In genomic region chr14:37595809-37596595, GRCh38 we compare ENCODE assay signal across 1 cellular context.
TF ChIP-seq lines count a peak whose summit lies in the region.

No MANE protein-coding gene starts in this region.

TF ChIP-seq in HepG2, 621 proteins besides CTCF, POLR2A, EP300 and RAD21 (continued from another document and continues in another):
- TF ChIP-seq, protein P1, sequence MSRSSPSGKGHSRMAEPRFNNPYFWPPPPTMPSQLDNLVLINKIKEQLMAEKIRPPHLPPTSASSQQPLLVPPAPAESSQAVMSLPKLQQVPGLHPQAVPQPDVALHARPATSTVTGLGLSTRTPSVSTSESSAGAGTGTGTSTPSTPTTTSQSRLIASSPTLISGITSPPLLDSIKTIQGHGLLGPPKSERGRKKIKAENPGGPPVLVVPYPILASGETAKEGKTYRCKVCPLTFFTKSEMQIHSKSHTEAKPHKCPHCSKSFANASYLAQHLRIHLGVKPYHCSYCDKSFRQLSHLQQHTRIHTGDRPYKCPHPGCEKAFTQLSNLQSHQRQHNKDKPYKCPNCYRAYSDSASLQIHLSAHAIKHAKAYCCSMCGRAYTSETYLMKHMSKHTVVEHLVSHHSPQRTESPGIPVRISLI (CRISPR knock-in tag; IDR thresholded peaks at IDR 0.05; ENCODE audit: borderline replicate concordance): peak; percentile 93
- no peak for TF ChIP-seq ZNF780A (CRISPR knock-in tag; IDR thresholded peaks at IDR 0.05)
- no peak; the same call in 1 of the 2 replicates for TF ChIP-seq CHCHD3 (CRISPR knock-in tag; IDR thresholded peaks at IDR 0.05)
- TF ChIP-seq TCF7L2 (IDR thresholded peaks at IDR 0.05; ENCODE audit: low read depth, low read length): no peak
- TF ChIP-seq KLF13 (CRISPR knock-in tag; IDR thresholded peaks at IDR 0.05): 0 out of 2 replicates have a peak, but pooled peaks have one; percentile 67
- TF ChIP-seq DR1 (CRISPR knock-in tag; IDR thresholded peaks at IDR 0.05): peak; percentile 62; the same call in 1 of the 2 replicates
- peak; percentile 95 for TF ChIP-seq ZNF766 (CRISPR knock-in tag; IDR thresholded peaks at IDR 0.05; ENCODE audit: borderline replicate concordance)
- peak; percentile 25; the same call in 1 of the 2 replicates for TF ChIP-seq ZNF660 (CRISPR knock-in tag; IDR thresholded peaks at IDR 0.05; ENCODE audit: borderline replicate concordance, low read depth)
- TF ChIP-seq ZNF33A (CRISPR knock-in tag; IDR thresholded peaks at IDR 0.05; ENCODE audit: borderline replicate concordance): peak; percentile 92
- no peak for TF ChIP-seq RFX1 (IDR thresholded peaks at IDR 0.05)
- peak; percentile 78 for TF ChIP-seq ZBTB21 (CRISPR knock-in tag; IDR thresholded peaks at IDR 0.05)
- no peak for TF ChIP-seq CCAR2 (optimal IDR thresholded peaks at IDR 0.05; ENCODE audit: low read depth, low read length)
- no peak for TF ChIP-seq ZC3H13 (CRISPR knock-in tag; IDR thresholded peaks at IDR 0.05)
- peak; percentile 51; the same call in 1 of the 2 replicates for TF ChIP-seq PITX1 (CRISPR knock-in tag; IDR thresholded peaks at IDR 0.05)
- peak; percentile 33; the same call in 1 of the 2 replicates for TF ChIP-seq ZNF670 (CRISPR knock-in tag; IDR thresholded peaks at IDR 0.05; ENCODE audit: borderline replicate concordance)
- TF ChIP-seq, protein P2, sequence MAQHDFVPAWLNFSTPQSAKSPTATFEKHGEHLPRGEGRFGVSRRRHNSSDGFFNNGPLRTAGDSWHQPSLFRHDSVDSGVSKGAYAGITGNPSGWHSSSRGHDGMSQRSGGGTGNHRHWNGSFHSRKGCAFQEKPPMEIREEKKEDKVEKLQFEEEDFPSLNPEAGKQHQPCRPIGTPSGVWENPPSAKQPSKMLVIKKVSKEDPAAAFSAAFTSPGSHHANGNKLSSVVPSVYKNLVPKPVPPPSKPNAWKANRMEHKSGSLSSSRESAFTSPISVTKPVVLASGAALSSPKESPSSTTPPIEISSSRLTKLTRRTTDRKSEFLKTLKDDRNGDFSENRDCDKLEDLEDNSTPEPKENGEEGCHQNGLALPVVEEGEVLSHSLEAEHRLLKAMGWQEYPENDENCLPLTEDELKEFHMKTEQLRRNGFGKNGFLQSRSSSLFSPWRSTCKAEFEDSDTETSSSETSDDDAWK (CRISPR knock-in tag; IDR thresholded peaks at IDR 0.05): no peak
- no peak; the same call in 1 of the 2 replicates for TF ChIP-seq KLF9 (CRISPR knock-in tag; IDR thresholded peaks at IDR 0.05; ENCODE audit: low read depth)
- TF ChIP-seq KMT2A (CRISPR knock-in tag; IDR thresholded peaks at IDR 0.05): peak; percentile 96
- no peak; the same call in 1 of the 2 replicates for TF ChIP-seq ZNF3 (CRISPR knock-in tag; IDR thresholded peaks at IDR 0.05)
- TF ChIP-seq ZBTB1 (CRISPR knock-in tag; IDR thresholded peaks at IDR 0.05; ENCODE audit: borderline replicate concordance): no peak; the same call in 1 of the 2 replicates
- peak; percentile 79 for TF ChIP-seq ZNF768 (CRISPR knock-in tag; IDR thresholded peaks at IDR 0.05)
- no peak; the same call in none of the 2 replicates for TF ChIP-seq RBAK (CRISPR knock-in tag; IDR thresholded peaks at IDR 0.05)
- peak; percentile 82; the same call in 1 of the 2 replicates for TF ChIP-seq JUN (CRISPR knock-in tag; IDR thresholded peaks at IDR 0.05)
- TF ChIP-seq EEA1 (CRISPR knock-in tag; IDR thresholded peaks at IDR 0.05; ENCODE audit: borderline replicate concordance): peak; percentile 93; the same call in 1 of the 2 replicates
- TF ChIP-seq MYNN (CRISPR knock-in tag; IDR thresholded peaks at IDR 0.05; ENCODE audit: low read depth): peak; percentile 93
- TF ChIP-seq ZNF143 (CRISPR knock-in tag; IDR thresholded peaks at IDR 0.05): peak; percentile 66
- no peak for TF ChIP-seq SUZ12 (IDR thresholded peaks at IDR 0.05; ENCODE audit: low read depth, low read length)
- TF ChIP-seq TFDP1 (CRISPR knock-in tag; IDR thresholded peaks at IDR 0.05; ENCODE audit: borderline replicate concordance): peak; percentile 96
- no peak for TF ChIP-seq SCMH1 (CRISPR knock-in tag; IDR thresholded peaks at IDR 0.05; ENCODE audit: borderline replicate concordance)
- TF ChIP-seq, protein P3, sequence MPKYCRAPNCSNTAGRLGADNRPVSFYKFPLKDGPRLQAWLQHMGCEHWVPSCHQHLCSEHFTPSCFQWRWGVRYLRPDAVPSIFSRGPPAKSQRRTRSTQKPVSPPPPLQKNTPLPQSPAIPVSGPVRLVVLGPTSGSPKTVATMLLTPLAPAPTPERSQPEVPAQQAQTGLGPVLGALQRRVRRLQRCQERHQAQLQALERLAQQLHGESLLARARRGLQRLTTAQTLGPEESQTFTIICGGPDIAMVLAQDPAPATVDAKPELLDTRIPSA (CRISPR knock-in tag; IDR thresholded peaks at IDR 0.05; ENCODE audit: borderline replicate concordance): 0 out of 2 replicates have a peak, but pooled peaks have one; percentile 70
- TF ChIP-seq U2AF2 (IDR thresholded peaks at IDR 0.05; ENCODE audit: low read depth, low read length): no peak
- peak; percentile 72 for TF ChIP-seq TEAD3 (CRISPR knock-in tag; optimal IDR thresholded peaks at IDR 0.05; ENCODE audit: borderline replicate concordance)
- peak; percentile 92 for TF ChIP-seq ZNF547 (CRISPR knock-in tag; IDR thresholded peaks at IDR 0.05)
- TF ChIP-seq TRAFD1 (CRISPR knock-in tag; IDR thresholded peaks at IDR 0.05; ENCODE audit: borderline replicate concordance): 0 out of 2 replicates have a peak, but pooled peaks have one; percentile 46
- no peak for TF ChIP-seq IKZF1 (IDR thresholded peaks at IDR 0.05)
- TF ChIP-seq ZFP37 (CRISPR knock-in tag; IDR thresholded peaks at IDR 0.05; ENCODE audit: borderline replicate concordance): peak; percentile 97
- peak; percentile 96 for TF ChIP-seq ZNF598 (CRISPR knock-in tag; IDR thresholded peaks at IDR 0.05; ENCODE audit: borderline replicate concordance)
- TF ChIP-seq ZNF251 (CRISPR knock-in tag; IDR thresholded peaks at IDR 0.05): no peak
- TF ChIP-seq AKAP8 (CRISPR knock-in tag; IDR thresholded peaks at IDR 0.05): no peak
- TF ChIP-seq E2F5 (CRISPR knock-in tag; conservative IDR thresholded peaks at IDR 0.05): peak; percentile 92
- TF ChIP-seq ZMYM4 (CRISPR knock-in tag; IDR thresholded peaks at IDR 0.05): peak; percentile 96
- TF ChIP-seq SNAI1 (CRISPR knock-in tag; IDR thresholded peaks at IDR 0.05; ENCODE audit: borderline replicate concordance): peak; percentile 88
- TF ChIP-seq HMG20B (CRISPR knock-in tag; conservative IDR thresholded peaks at IDR 0.05): no peak; the same call in 1 of the 2 replicates
- peak; percentile 43; the same call in 1 of the 2 replicates for TF ChIP-seq KDM6A (CRISPR knock-in tag; IDR thresholded peaks at IDR 0.05; ENCODE audit: low read depth)
- no peak for TF ChIP-seq MBNL3 (CRISPR knock-in tag; conservative IDR thresholded peaks at IDR 0.05)
- no peak for TF ChIP-seq TAF15 (IDR thresholded peaks at IDR 0.05; ENCODE audit: low read depth, low read length, poor library complexity, severe bottlenecking)
- TF ChIP-seq, protein P4, sequence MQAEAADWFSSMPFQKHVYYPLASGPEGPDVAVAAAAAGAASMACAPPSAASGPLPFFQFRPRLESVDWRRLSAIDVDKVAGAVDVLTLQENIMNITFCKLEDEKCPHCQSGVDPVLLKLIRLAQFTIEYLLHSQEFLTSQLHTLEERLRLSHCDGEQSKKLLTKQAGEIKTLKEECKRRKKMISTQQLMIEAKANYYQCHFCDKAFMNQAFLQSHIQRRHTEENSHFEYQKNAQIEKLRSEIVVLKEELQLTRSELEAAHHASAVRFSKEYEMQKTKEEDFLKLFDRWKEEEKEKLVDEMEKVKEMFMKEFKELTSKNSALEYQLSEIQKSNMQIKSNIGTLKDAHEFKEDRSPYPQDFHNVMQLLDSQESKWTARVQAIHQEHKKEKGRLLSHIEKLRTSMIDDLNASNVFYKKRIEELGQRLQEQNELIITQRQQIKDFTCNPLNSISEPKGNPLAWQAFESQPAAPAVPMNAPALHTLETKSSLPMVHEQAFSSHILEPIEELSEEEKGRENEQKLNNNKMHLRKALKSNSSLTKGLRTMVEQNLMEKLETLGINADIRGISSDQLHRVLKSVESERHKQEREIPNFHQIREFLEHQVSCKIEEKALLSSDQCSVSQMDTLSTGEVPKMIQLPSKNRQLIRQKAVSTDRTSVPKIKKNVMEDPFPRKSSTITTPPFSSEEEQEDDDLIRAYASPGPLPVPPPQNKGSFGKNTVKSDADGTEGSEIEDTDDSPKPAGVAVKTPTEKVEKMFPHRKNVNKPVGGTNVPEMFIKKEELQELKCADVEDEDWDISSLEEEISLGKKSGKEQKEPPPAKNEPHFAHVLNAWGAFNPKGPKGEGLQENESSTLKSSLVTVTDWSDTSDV (CRISPR knock-in tag; IDR thresholded peaks at IDR 0.05): peak; percentile 95
- no peak for TF ChIP-seq ZKSCAN1 (IDR thresholded peaks at IDR 0.05; ENCODE audit: low read length)
- peak; percentile 82; the same call in 1 of the 2 replicates for TF ChIP-seq ZSCAN22 (CRISPR knock-in tag; IDR thresholded peaks at IDR 0.05)
- TF ChIP-seq, protein P5, sequence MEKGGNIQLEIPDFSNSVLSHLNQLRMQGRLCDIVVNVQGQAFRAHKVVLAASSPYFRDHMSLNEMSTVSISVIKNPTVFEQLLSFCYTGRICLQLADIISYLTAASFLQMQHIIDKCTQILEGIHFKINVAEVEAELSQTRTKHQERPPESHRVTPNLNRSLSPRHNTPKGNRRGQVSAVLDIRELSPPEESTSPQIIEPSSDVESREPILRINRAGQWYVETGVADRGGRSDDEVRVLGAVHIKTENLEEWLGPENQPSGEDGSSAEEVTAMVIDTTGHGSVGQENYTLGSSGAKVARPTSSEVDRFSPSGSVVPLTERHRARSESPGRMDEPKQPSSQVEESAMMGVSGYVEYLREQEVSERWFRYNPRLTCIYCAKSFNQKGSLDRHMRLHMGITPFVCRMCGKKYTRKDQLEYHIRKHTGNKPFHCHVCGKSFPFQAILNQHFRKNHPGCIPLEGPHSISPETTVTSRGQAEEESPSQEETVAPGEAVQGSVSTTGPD (CRISPR knock-in tag; IDR thresholded peaks at IDR 0.05): 0 out of 2 replicates have a peak, but pooled peaks have one; percentile 17
- peak; percentile 41 for TF ChIP-seq STAG1 (CRISPR knock-in tag; IDR thresholded peaks at IDR 0.05)
- TF ChIP-seq HMGA1 (CRISPR knock-in tag; conservative IDR thresholded peaks at IDR 0.05): 0 out of 2 replicates have a peak, but pooled peaks have one; percentile 29
- peak; percentile 80; the same call in 1 of the 2 replicates for TF ChIP-seq MTF2 (CRISPR knock-in tag; IDR thresholded peaks at IDR 0.05; ENCODE audit: borderline replicate concordance)
- peak; percentile 95 for TF ChIP-seq POGZ (CRISPR knock-in tag; IDR thresholded peaks at IDR 0.05)
- TF ChIP-seq, protein P6, sequence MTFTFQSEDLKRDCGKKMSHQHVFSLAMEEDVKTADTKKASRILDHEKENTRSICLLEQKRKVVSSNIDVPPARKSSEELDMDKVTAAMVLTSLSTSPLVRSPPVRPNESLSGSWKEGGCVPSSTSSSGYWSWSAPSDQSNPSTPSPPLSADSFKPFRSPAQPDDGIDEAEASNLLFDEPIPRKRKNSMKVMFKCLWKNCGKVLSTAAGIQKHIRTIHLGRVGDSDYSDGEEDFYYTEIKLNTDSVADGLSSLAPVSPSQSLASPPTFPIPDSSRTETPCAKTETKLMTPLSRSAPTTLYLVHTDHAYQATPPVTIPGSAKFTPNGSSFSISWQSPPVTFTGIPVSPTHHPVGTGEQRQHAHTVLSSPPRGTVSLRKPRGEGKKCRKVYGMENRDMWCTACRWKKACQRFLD (CRISPR knock-in tag; IDR thresholded peaks at IDR 0.05; ENCODE audit: borderline replicate concordance): peak; percentile 98
- TF ChIP-seq ZSCAN25 (CRISPR knock-in tag; IDR thresholded peaks at IDR 0.05): peak; percentile 94
- peak; percentile 93 for TF ChIP-seq HNRNPL (IDR thresholded peaks at IDR 0.05; ENCODE audit: low read depth, low read length)
- no peak for TF ChIP-seq ZEB1 (IDR thresholded peaks at IDR 0.05; ENCODE audit: insufficient replicate concordance, low read depth)
- TF ChIP-seq, protein P7, sequence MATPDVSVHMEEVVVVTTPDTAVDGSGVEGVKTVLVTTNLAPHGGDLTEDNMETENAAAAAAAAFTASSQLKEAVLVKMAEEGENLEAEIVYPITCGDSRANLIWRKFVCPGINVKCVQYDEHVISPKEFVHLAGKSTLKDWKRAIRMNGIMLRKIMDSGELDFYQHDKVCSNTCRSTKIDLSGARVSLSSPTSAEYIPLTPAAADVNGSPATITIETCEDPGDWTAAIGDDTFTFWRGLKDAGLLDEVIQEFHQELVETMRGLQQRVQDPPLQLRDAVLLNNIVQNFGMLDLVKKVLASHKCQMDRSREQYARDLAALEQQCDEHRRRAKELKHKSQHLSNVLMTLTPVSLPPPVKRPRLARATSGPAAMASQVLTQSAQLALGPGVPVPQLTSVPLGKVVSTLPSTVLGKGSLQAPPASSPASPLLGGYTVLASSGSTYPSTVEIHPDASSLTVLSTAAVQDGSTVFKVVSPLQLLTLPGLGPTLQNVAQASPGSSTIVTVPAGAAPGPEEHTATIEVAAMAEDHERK (CRISPR knock-in tag; IDR thresholded peaks at IDR 0.05; ENCODE audit: low read depth): peak; percentile 39; the same call in 1 of the 2 replicates
- peak; percentile 81; the same call in 1 of the 2 replicates for TF ChIP-seq ZNF792 (CRISPR knock-in tag; IDR thresholded peaks at IDR 0.05)
- peak; percentile 80 for TF ChIP-seq YY1 (IDR thresholded peaks at IDR 0.05; ENCODE audit: insufficient read depth, insufficient replicate concordance, low read depth, low read length)
